1 cellular context compared by ENCODE assay signal in the genomic region with DNA sequence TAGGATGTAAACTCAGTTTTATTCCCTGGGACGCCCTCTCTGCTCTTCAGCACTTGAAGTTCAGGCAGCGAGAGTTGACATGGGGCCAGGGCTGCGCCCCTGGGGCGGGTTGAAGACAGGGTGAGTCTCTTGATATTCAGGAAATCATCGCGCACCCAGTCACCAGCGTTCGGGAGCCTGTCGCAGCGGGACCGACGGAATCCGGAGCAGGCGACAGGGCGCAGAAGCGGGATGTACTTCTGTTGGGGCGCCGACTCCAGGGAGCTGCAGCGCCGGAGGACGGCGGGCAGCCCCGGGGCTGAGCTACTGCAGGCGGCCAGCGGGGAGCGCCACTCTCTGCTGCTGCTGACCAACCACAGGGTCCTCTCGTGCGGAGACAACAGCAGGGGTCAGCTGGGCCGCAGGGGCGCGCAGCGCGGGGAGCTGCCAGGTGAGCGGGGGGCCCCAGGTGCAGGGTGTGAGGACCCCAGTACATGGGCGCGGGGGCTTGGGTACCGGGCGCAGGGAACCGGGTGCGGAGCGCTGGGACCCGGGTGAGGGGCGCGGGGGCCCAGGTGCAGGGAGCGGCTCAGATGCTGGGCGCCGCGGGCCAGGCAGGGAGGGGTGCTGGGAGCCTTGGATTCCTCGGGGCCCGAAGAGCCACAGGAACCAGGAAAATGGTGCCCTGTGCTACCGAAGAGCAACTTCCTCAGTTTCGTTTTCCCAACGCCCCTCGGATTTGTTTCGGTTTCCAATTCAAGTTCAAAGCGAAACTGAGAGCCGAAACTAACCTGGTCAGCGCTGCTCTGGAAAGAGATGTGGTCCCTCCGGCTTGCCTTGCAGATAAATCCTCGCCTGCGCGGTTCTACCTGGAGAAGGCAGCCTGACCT.
TF ChIP-seq lines count a peak whose summit lies in the region.

Gene HERC6, plus strand, starts transcription at position 162 of the 869 bp plus-strand sequence. Its CDS starts 70 bp downstream, at position 232.

TF ChIP-seq in HEK293, 187 proteins besides CTCF, POLR2A, EP300 and RAD21 (continued from another document and continues in another):
- TF ChIP-seq SCRT2 (tag by site-specific recombination; IDR thresholded peaks at IDR 0.05), result peak; percentile 48; the same call in 1 of the 2 replicates
- no peak for TF ChIP-seq ZNF37A (tag by site-specific recombination; IDR thresholded peaks at IDR 0.05)
- no peak for TF ChIP-seq KLF10 (tag by site-specific recombination; IDR thresholded peaks at IDR 0.05)
- no peak for TF ChIP-seq KLF1 (tag by site-specific recombination; IDR thresholded peaks at IDR 0.05)
- TF ChIP-seq ZNF354C (tag by site-specific recombination; IDR thresholded peaks at IDR 0.05; ENCODE audit: borderline replicate concordance, low read depth), result no peak
- TF ChIP-seq ZNF473 (tag by site-specific recombination; IDR thresholded peaks at IDR 0.05), result no peak
- TF ChIP-seq ZNF544 (tag by site-specific recombination; IDR thresholded peaks at IDR 0.05), result no peak
- TF ChIP-seq MYNN (tag by site-specific recombination; IDR thresholded peaks at IDR 0.05; ENCODE audit: borderline replicate concordance), result no peak
- TF ChIP-seq ZNF366 (tag by site-specific recombination; conservative IDR thresholded peaks at IDR 0.05), result 0 out of 2 replicates have a peak, but pooled peaks have one; percentile 14
- TF ChIP-seq ZNF433 (tag by site-specific recombination; IDR thresholded peaks at IDR 0.05; ENCODE audit: low read depth), result no peak
- peak; percentile 85 for TF ChIP-seq ZNF561 (tag by site-specific recombination; IDR thresholded peaks at IDR 0.05; ENCODE audit: borderline replicate concordance)
- no peak for TF ChIP-seq ZNF747 (tag by site-specific recombination; IDR thresholded peaks at IDR 0.05)
- TF ChIP-seq ZNF621 (tag by site-specific recombination; IDR thresholded peaks at IDR 0.05), result no peak
- no peak for TF ChIP-seq ZNF529 (tag by site-specific recombination; IDR thresholded peaks at IDR 0.05; ENCODE audit: insufficient replicate concordance)
- TF ChIP-seq ZNF311 (tag by site-specific recombination; IDR thresholded peaks at IDR 0.05; ENCODE audit: borderline replicate concordance), result no peak
- peak; percentile 22; the same call in 1 of the 2 replicates for TF ChIP-seq IKZF3 (tag by site-specific recombination; IDR thresholded peaks at IDR 0.05)
- TF ChIP-seq SP2 (tag by site-specific recombination; IDR thresholded peaks at IDR 0.05), result no peak
- no peak for TF ChIP-seq ZBTB21 (tag by site-specific recombination; IDR thresholded peaks at IDR 0.05)
- TF ChIP-seq, protein P1, sequence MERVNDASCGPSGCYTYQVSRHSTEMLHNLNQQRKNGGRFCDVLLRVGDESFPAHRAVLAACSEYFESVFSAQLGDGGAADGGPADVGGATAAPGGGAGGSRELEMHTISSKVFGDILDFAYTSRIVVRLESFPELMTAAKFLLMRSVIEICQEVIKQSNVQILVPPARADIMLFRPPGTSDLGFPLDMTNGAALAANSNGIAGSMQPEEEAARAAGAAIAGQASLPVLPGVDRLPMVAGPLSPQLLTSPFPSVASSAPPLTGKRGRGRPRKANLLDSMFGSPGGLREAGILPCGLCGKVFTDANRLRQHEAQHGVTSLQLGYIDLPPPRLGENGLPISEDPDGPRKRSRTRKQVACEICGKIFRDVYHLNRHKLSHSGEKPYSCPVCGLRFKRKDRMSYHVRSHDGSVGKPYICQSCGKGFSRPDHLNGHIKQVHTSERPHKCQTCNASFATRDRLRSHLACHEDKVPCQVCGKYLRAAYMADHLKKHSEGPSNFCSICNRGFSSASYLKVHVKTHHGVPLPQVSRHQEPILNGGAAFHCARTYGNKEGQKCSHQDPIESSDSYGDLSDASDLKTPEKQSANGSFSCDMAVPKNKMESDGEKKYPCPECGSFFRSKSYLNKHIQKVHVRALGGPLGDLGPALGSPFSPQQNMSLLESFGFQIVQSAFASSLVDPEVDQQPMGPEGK (tag by site-specific recombination; IDR thresholded peaks at IDR 0.05), result peak; percentile 94
- no peak for TF ChIP-seq ZNF132 (tag by site-specific recombination; IDR thresholded peaks at IDR 0.05; ENCODE audit: borderline replicate concordance)
- TF ChIP-seq ZNF571 (tag by site-specific recombination; IDR thresholded peaks at IDR 0.05), result no peak
- no peak for TF ChIP-seq ZNF677 (tag by site-specific recombination; IDR thresholded peaks at IDR 0.05)
- TF ChIP-seq ZNF140 (tag by site-specific recombination; IDR thresholded peaks at IDR 0.05), result no peak
- no peak for TF ChIP-seq ZNF777 (tag by site-specific recombination; IDR thresholded peaks at IDR 0.05; ENCODE audit: borderline replicate concordance)
- no peak for TF ChIP-seq PRDM1 (tag by site-specific recombination; IDR thresholded peaks at IDR 0.05)
- no peak for TF ChIP-seq ZNF658 (tag by site-specific recombination; IDR thresholded peaks at IDR 0.05)
- no peak for TF ChIP-seq ZNF23 (tag by site-specific recombination; IDR thresholded peaks at IDR 0.05; ENCODE audit: borderline replicate concordance)
- no peak for TF ChIP-seq WT1 (tag by site-specific recombination; IDR thresholded peaks at IDR 0.05)
- TF ChIP-seq, protein P2, sequence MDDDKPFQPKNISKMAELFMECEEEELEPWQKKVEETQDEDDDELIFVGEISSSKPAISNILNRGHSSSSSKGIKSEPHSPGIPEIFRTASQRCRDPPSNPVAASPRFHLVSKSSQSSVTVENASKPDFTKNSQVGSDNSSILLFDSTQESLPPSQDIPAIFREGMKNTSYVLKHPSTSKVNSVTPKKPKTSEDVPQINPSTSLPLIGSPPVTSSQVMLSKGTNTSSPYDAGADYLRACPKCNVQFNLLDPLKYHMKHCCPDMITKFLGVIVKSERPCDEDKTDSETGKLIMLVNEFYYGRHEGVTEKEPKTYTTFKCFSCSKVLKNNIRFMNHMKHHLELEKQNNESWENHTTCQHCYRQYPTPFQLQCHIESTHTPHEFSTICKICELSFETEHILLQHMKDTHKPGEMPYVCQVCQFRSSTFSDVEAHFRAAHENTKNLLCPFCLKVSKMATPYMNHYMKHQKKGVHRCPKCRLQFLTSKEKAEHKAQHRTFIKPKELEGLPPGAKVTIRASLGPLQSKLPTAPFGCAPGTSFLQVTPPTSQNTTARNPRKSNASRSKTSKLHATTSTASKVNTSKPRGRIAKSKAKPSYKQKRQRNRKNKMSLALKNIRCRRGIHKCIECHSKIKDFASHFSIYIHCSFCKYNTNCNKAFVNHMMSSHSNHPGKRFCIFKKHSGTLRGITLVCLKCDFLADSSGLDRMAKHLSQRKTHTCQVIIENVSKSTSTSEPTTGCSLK (tag by site-specific recombination; IDR thresholded peaks at IDR 0.05), result no peak
- TF ChIP-seq ZNF121 (tag by site-specific recombination; IDR thresholded peaks at IDR 0.05), result no peak
- peak; percentile 83 for TF ChIP-seq ZNF423 (tag by site-specific recombination; IDR thresholded peaks at IDR 0.05)
- no peak for TF ChIP-seq ZNF350 (tag by site-specific recombination; IDR thresholded peaks at IDR 0.05)
- TF ChIP-seq, protein P3, sequence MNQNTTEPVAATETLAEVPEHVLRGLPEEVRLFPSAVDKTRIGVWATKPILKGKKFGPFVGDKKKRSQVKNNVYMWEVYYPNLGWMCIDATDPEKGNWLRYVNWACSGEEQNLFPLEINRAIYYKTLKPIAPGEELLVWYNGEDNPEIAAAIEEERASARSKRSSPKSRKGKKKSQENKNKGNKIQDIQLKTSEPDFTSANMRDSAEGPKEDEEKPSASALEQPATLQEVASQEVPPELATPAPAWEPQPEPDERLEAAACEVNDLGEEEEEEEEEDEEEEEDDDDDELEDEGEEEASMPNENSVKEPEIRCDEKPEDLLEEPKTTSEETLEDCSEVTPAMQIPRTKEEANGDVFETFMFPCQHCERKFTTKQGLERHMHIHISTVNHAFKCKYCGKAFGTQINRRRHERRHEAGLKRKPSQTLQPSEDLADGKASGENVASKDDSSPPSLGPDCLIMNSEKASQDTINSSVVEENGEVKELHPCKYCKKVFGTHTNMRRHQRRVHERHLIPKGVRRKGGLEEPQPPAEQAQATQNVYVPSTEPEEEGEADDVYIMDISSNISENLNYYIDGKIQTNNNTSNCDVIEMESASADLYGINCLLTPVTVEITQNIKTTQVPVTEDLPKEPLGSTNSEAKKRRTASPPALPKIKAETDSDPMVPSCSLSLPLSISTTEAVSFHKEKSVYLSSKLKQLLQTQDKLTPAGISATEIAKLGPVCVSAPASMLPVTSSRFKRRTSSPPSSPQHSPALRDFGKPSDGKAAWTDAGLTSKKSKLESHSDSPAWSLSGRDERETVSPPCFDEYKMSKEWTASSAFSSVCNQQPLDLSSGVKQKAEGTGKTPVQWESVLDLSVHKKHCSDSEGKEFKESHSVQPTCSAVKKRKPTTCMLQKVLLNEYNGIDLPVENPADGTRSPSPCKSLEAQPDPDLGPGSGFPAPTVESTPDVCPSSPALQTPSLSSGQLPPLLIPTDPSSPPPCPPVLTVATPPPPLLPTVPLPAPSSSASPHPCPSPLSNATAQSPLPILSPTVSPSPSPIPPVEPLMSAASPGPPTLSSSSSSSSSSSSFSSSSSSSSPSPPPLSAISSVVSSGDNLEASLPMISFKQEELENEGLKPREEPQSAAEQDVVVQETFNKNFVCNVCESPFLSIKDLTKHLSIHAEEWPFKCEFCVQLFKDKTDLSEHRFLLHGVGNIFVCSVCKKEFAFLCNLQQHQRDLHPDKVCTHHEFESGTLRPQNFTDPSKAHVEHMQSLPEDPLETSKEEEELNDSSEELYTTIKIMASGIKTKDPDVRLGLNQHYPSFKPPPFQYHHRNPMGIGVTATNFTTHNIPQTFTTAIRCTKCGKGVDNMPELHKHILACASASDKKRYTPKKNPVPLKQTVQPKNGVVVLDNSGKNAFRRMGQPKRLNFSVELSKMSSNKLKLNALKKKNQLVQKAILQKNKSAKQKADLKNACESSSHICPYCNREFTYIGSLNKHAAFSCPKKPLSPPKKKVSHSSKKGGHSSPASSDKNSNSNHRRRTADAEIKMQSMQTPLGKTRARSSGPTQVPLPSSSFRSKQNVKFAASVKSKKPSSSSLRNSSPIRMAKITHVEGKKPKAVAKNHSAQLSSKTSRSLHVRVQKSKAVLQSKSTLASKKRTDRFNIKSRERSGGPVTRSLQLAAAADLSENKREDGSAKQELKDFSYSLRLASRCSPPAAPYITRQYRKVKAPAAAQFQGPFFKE (tag by site-specific recombination; IDR thresholded peaks at IDR 0.05; ENCODE audit: borderline replicate concordance), result no peak
- TF ChIP-seq ZNF548 (tag by site-specific recombination; IDR thresholded peaks at IDR 0.05), result no peak
- TF ChIP-seq, protein P4, sequence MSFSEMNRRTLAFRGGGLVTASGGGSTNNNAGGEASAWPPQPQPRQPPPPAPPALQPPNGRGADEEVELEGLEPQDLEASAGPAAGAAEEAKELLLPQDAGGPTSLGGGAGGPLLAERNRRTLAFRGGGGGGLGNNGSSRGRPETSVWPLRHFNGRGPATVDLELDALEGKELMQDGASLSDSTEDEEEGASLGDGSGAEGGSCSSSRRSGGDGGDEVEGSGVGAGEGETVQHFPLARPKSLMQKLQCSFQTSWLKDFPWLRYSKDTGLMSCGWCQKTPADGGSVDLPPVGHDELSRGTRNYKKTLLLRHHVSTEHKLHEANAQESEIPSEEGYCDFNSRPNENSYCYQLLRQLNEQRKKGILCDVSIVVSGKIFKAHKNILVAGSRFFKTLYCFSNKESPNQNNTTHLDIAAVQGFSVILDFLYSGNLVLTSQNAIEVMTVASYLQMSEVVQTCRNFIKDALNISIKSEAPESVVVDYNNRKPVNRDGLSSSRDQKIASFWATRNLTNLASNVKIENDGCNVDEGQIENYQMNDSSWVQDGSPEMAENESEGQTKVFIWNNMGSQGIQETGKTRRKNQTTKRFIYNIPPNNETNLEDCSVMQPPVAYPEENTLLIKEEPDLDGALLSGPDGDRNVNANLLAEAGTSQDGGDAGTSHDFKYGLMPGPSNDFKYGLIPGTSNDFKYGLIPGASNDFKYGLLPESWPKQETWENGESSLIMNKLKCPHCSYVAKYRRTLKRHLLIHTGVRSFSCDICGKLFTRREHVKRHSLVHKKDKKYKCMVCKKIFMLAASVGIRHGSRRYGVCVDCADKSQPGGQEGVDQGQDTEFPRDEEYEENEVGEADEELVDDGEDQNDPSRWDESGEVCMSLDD (tag by site-specific recombination; IDR thresholded peaks at IDR 0.05), result peak; percentile 89
- TF ChIP-seq, protein P5, sequence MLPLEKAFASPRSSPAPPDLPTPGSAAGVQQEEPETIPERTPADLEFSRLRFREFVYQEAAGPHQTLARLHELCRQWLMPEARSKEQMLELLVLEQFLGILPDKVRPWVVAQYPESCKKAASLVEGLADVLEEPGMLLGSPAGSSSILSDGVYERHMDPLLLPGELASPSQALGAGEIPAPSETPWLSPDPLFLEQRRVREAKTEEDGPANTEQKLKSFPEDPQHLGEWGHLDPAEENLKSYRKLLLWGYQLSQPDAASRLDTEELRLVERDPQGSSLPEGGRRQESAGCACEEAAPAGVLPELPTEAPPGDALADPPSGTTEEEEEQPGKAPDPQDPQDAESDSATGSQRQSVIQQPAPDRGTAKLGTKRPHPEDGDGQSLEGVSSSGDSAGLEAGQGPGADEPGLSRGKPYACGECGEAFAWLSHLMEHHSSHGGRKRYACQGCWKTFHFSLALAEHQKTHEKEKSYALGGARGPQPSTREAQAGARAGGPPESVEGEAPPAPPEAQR (tag by site-specific recombination; IDR thresholded peaks at IDR 0.05), result no peak
- TF ChIP-seq BCL11B (tag by site-specific recombination; IDR thresholded peaks at IDR 0.05; ENCODE audit: low read depth), result peak; percentile 50; the same call in 1 of the 2 replicates
- TF ChIP-seq ZNF623 (tag by site-specific recombination; IDR thresholded peaks at IDR 0.05), result no peak
- no peak for TF ChIP-seq ZNF704 (tag by site-specific recombination; IDR thresholded peaks at IDR 0.05)
- TF ChIP-seq ZNF629 (tag by site-specific recombination; IDR thresholded peaks at IDR 0.05), result 0 out of 2 replicates have a peak, but pooled peaks have one; percentile 13
- TF ChIP-seq ZNF639 (tag by site-specific recombination; IDR thresholded peaks at IDR 0.05), result no peak
- no peak for TF ChIP-seq ZNF792 (tag by site-specific recombination; IDR thresholded peaks at IDR 0.05)
- peak; percentile 93 for TF ChIP-seq ZBTB8A (tag by site-specific recombination; IDR thresholded peaks at IDR 0.05)
- TF ChIP-seq KLF7 (tag by site-specific recombination; IDR thresholded peaks at IDR 0.05; ENCODE audit: borderline replicate concordance), result no peak
